In genomic region chr6:43846556-43846955, GRCh38 we compare ENCODE assay signal across 17 cellular contexts.
DNase-seq lines count a peak whose midpoint lies in the region; ATAC-seq and TF ChIP-seq lines count a peak whose summit lies in the region.
"Had no signal": no experiment of that assay in that cellular context is flagged by ENCODE, and none has a peak within 500 bp of the region (broad histone marks: within the 10 kb centered on the region; RNA-seq: fewer than 3 reads in every experiment).

No MANE protein-coding gene starts in this region.

- H3K4me2 ChIP-seq in PC-3 (ENCODE audit: low read length) (peak overlapping the region; percentile 35), neural cell (ENCODE audit: low read length) (no peak overlapping the region)
- H3K4me2 ChIP-seq: A549, GM23338 had no signal

- DNase-seq in H4 (ENCODE audit: low spot score) (peak; percentile 77), PC-3 (peak; percentile 82), astrocyte of the spinal cord (ENCODE audit: low read depth, low spot score) (peak; percentile 18), aorta (no peak), NCI-H146 treated with DMSO at 0.1 percent for 48 hours (lab: John Stamatoyannopoulos, UW; ENCODE audit: unreplicated experiment) (no peak), OCI-M2 (lab: John Stamatoyannopoulos, UW; ENCODE audit: unreplicated experiment) (no peak), NCI-H524 treated with DMSO at 0.1 percent for 48 hours (lab: John Stamatoyannopoulos, UW) (no peak)
- DNase-seq: Karpas-422, NCI-H1436, NCI-H2081 treated with DMSO at 0.1 percent for 48 hours, NCI-H226, NCI-H526 treated with DMSO at 0.1 percent for 48 hours had no signal

- H3K27ac ChIP-seq in PC-3 (ENCODE audit: low read length) = no peak overlapping the region
- no peak overlapping the region for H3K27ac ChIP-seq in neural cell (ENCODE audit: low read length)
- H3K27ac ChIP-seq in aorta (ENCODE audit: low read depth in 1 of 2, low read length in 2 of 2) = no peak overlapping the region
- H3K27ac ChIP-seq: A549 had no signal

- no TSS peak for BruUV-seq in PC-3 (replicated peaks; lab: Mats Ljungman, UMichigan)

- in situ Hi-C loops in astrocyte of the spinal cord (cut with HindIII; ENCODE audit: low sequenced_read_pairs) = no loop called here

- TF ChIP-seq CTCF in PC-3 (conservative IDR thresholded peaks at IDR 0.05; ENCODE audit: low read depth, low read length) (no peak), astrocyte of the spinal cord (IDR thresholded peaks at IDR 0.05; ENCODE audit: low read depth, low read length) (no peak), neural cell (IDR thresholded peaks at IDR 0.05; ENCODE audit: poor library complexity, severe bottlenecking) (no peak)

- H3K4me3 ChIP-seq in PC-3 (ENCODE audit: low read length) (no peak overlapping the region), astrocyte of the spinal cord (ENCODE audit: low read depth, low read length) (no peak overlapping the region), neural cell (ENCODE audit: low read length) (no peak overlapping the region), aorta (ENCODE audit: low read length in 2 of 2) (no peak overlapping the region)
- H3K4me3 ChIP-seq: A549, GM12878, GM23338 had no signal

- 91 to 94% methylated on average over 8 of the region's 8 CpGs for WGBS in aorta, 2 donors

- H3K79me2 ChIP-seq in PC-3 (ENCODE audit: low read length) = no peaks in the 10 kb centered on the region
- no peaks in the 10 kb centered on the region for H3K79me2 ChIP-seq in neural cell (replicated peaks; ENCODE audit: insufficient read depth, low read length)

- CTCF ChIA-PET in PC-3 (lab: Charles Lee) = interaction anchor here (1.1 kb wide), 1 partner anchor 72 kb away, joined by 3 read pairs; no protein-coding TSS in a partner anchor

- H3K9ac ChIP-seq in PC-3 (ENCODE audit: low read length) (no peak overlapping the region), neural cell (ENCODE audit: low read length) (no peak overlapping the region)

- H4K20me1 ChIP-seq in PC-3 (ENCODE audit: low read length) (0 out of 2 replicates have a peak, but pooled peaks cover 4% of the 10 kb centered on the region), neural cell (ENCODE audit: insufficient read depth) (no peaks in the 10 kb centered on the region)

- POLR2A ChIA-PET in PC-3 (lab: Charles Lee; ENCODE audit: unreplicated experiment) = interaction anchor here (0.6 kb wide), 1 partner anchor 76 kb away, joined by 14 read pairs; the partner anchor contains the start of gene VEGFA

- H2AFZ ChIP-seq in PC-3 (ENCODE audit: low read length) (no peak overlapping the region), neural cell (ENCODE audit: low read depth, low read length) (no peak overlapping the region)
- H2AFZ ChIP-seq: GM23338 had no signal

- H3K9me3 ChIP-seq in PC-3 (ENCODE audit: low read length) (no peaks in the 10 kb centered on the region), neural cell (ENCODE audit: low read length) (no peaks in the 10 kb centered on the region), aorta (ENCODE audit: control insufficient read depth, low read length) (no peaks in the 10 kb centered on the region)
- H3K9me3 ChIP-seq: A549 had no signal

- H3K4me1 ChIP-seq in PC-3 (ENCODE audit: insufficient read depth, low read length) (peaks cover 30% of the 10 kb centered on the region), aorta (ENCODE audit: control insufficient read depth in 1 of 2, insufficient read depth in 2 of 2, low read length in 2 of 2) (no peaks in the 10 kb centered on the region)
- H3K4me1 ChIP-seq: A549 had no signal

- ATAC-seq in PC-3 (peak; percentile 94), aorta (ENCODE audit: low FRiP score) (no peak)
- ATAC-seq: A549, GM12878, GM23338, HepG2 had no signal

- TF ChIP-seq RAD21 in neural cell (conservative IDR thresholded peaks at IDR 0.05) = no peak

- H3K9me2 ChIP-seq in PC-3 (replicated peaks; ENCODE audit: low read length) (no peaks in the 10 kb centered on the region), neural cell (ENCODE audit: insufficient read depth, low read length) (no peaks in the 10 kb centered on the region)

- no peak for TF ChIP-seq EP300 in neural cell (conservative IDR thresholded peaks at IDR 0.05; ENCODE audit: poor library complexity, severe bottlenecking)

- H3K36me3 ChIP-seq in PC-3 (ENCODE audit: low read depth, low read length) (no peaks in the 10 kb centered on the region), neural cell (ENCODE audit: insufficient read depth, low read length) (no peaks in the 10 kb centered on the region), aorta (ENCODE audit: control insufficient read depth in 1 of 2, insufficient read depth in 2 of 2, low read length in 1 of 2) (no peaks in the 10 kb centered on the region)

- H3K27me3 ChIP-seq in PC-3 (ENCODE audit: low read length) = no peaks in the 10 kb centered on the region
- H3K27me3 ChIP-seq in neural cell (ENCODE audit: insufficient read depth, low read depth, low read length) = no peaks in the 10 kb centered on the region
- H3K27me3 ChIP-seq in aorta (ENCODE audit: control insufficient read depth in 1 of 2, insufficient read depth in 2 of 2, low read length in 1 of 2) = no peaks in the 10 kb centered on the region

- H3F3A ChIP-seq in PC-3 (ENCODE audit: low read length, unreplicated experiment) (peaks cover 5% of the 10 kb centered on the region), neural cell (ENCODE audit: insufficient read depth, low read length, poor library complexity, severe bottlenecking) (no peaks in the 10 kb centered on the region)

- intact Hi-C loops in PC-3 (cut with micrococcal nuclease) (loop anchor here (5.0 kb wide), 1 partner anchor 81 kb away; no protein-coding TSS in a partner anchor), aorta (cut with DNase I) (no loop called here)

TF ChIP-seq in neural cell, 6 proteins besides CTCF, POLR2A, EP300 and RAD21:
- TF ChIP-seq SMC3 (conservative IDR thresholded peaks at IDR 0.05; ENCODE audit: poor library complexity) (no peak), MXI1 (conservative IDR thresholded peaks at IDR 0.05; ENCODE audit: poor library complexity, severe bottlenecking) (no peak), EZH2 (IDR thresholded peaks at IDR 0.05; ENCODE audit: borderline replicate concordance, insufficient read depth, low read length, poor library complexity, severe bottlenecking) (no peak), POLR2AphosphoS5 (IDR thresholded peaks at IDR 0.05) (peak; percentile 41), REST (IDR thresholded peaks at IDR 0.05; ENCODE audit: borderline replicate concordance) (no peak), TAF1 (IDR thresholded peaks at IDR 0.05; ENCODE audit: low read depth) (no peak)

Comparison
In these comparisons a context has a peak if more than half of its experiments do, and no peak if none do; other contexts are left out.
1. DNase-seq: peak in H4 (single experiment), PC-3 (single experiment) and astrocyte of the spinal cord (single experiment); none in aorta (0 of 2), NCI-H146 treated with DMSO at 0.1 percent for 48 hours (single experiment), OCI-M2 (single experiment) and NCI-H524 treated with DMSO at 0.1 percent for 48 hours (single experiment).